16 cellular contexts compared by ENCODE assay signal in the genomic region with DNA sequence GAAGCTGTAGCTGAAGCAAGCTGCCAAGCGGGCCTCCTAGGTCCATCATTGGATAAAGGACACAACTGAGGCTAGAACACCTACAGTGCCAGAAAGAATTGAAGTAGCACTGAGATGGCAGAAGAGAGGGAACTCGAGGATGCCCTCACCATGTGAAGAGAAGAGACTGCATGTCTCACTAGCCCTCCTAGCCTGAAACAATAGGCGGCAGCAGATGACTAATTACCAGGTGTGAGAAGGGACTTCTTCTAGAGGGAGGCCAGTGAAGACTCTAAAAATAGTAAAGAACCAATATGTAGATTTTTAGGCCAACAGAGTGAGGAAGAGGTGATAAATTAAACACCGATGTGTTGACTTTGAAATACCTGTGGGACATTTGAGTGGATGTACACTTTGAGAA.
DNase-seq lines count a peak whose midpoint lies in the region; ATAC-seq, FAIRE-seq and TF ChIP-seq lines count a peak whose summit lies in the region.
"Had no signal": no experiment of that assay in that cellular context is flagged by ENCODE, and none has a peak within 500 bp of the region (broad histone marks: within the 10 kb centered on the region; RNA-seq: fewer than 3 reads in every experiment).

No MANE protein-coding gene starts in this region.

- H3K4me2 ChIP-seq in OCI-LY3 (ENCODE audit: low read length): no peak overlapping the region

- DNase-seq in RCC 7860 (ENCODE audit: low spot score) (no peak), activated T-cell treated with anti-CD3 and anti-CD28 coated beads for 4 hours (no peak), MV-4-11 (lab: John Stamatoyannopoulos, UW) (no peak), DMS114 treated with DMSO at 0.1 percent for 48 hours (lab: John Stamatoyannopoulos, UW; ENCODE audit: unreplicated experiment) (no peak)
- DNase-seq: activated T-cell treated with anti-CD3 and anti-CD28 coated beads, Interleukin-2, amount 50 U/mL, for 72 hours; cerebellar nuclear complex; DMS53; immature natural killer cell; NCI-H1048; stimulated activated CD4-positive, alpha-beta T cell treated with anti-CD3 and anti-CD28 coated beads, Interleukin-2, amount 100 ng/mL, for 24 hours; thyroid gland had no signal

- no peaks in the 10 kb centered on the region for H3K36me3 ChIP-seq in OCI-LY3 (replicated peaks; ENCODE audit: low read depth, low read length)
- H3K36me3 ChIP-seq: thyroid gland had no signal

- no peaks in the 10 kb centered on the region for H3K79me2 ChIP-seq in OCI-LY3 (ENCODE audit: low read length)

- no peak overlapping the region for H3K27ac ChIP-seq in OCI-LY3 (ENCODE audit: low read length)
- H3K27ac ChIP-seq: thyroid gland had no signal

- H3K9ac ChIP-seq in OCI-LY3 (ENCODE audit: low read length): no peak overlapping the region

- no peaks in the 10 kb centered on the region for H3K9me3 ChIP-seq in OCI-LY3 (ENCODE audit: insufficient read depth, low read length)
- H3K9me3 ChIP-seq: thyroid gland had no signal

- no peaks in the 10 kb centered on the region for H4K20me1 ChIP-seq in OCI-LY3 (ENCODE audit: insufficient read depth, low read length)

- no peak for FAIRE-seq in RCC 7860 (lab: Jason Lieb, UNC)
- FAIRE-seq: endothelial cell of umbilical vein had no signal

- H3K4me1 ChIP-seq in OCI-LY3 (ENCODE audit: low read length): no peaks in the 10 kb centered on the region
- H3K4me1 ChIP-seq: thyroid gland had no signal

- peak; percentile 34 for TF ChIP-seq CTCF in OCI-LY3 (IDR thresholded peaks at IDR 0.05; ENCODE audit: low read depth, low read length)

- H3K4me3 ChIP-seq in OCI-LY3 (ENCODE audit: low read length): no peak overlapping the region
- H3K4me3 ChIP-seq: thyroid gland had no signal

- no peaks in the 10 kb centered on the region for H3K27me3 ChIP-seq in OCI-LY3 (ENCODE audit: low read depth, low read length)
- H3K27me3 ChIP-seq: thyroid gland had no signal

- H2AFZ ChIP-seq in OCI-LY3 (ENCODE audit: low read depth, low read length): no peak overlapping the region

- ATAC-seq in GM18861 (IDR thresholded peaks at IDR 0.05; ENCODE audit: unreplicated experiment): peak; percentile 64
- ATAC-seq in GM21423 (IDR thresholded peaks at IDR 0.05; ENCODE audit: unreplicated experiment): peak; percentile 69
- peak; percentile 59 for ATAC-seq in HG02943 (IDR thresholded peaks at IDR 0.05; ENCODE audit: low read depth, unreplicated experiment)
- ATAC-seq: activated T-cell treated with anti-CD3 and anti-CD28 coated beads, Interleukin-2, amount 50 U/mL, for 72 hours had no signal
